Comparison of ENCODE assay signal across 33 cellular contexts in the genomic region with DNA sequence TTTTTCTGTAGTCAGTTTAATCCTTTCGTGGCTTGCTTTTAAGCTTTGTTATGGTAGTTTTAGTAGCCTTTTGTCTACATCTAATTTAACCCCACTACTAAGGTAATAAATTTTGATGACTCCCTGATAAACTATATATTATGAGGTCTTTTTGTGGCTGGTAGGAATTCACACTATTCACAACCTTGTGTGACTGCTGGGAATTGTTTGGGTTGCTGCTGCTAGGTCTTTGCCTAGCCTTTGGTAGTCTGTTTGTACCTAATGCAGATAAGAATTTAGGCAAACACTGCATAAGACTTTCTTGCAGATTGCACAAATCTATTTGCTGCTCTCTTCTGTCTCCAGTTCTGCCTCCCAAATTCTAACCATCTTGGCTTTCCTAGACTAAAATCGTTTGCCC. TPM values are rescaled to one million over a fixed set of nuclear protein-coding genes. Genes with fewer than 3 reads are reported as not detected.
A peak's percentile ranks its signal among the peaks of the same experiment; 100 is the strongest.
DNase-seq lines count a peak whose midpoint lies in the region; ATAC-seq, FAIRE-seq and TF ChIP-seq lines count a peak whose summit lies in the region.
"Had no signal": no experiment of that assay in that cellular context is flagged by ENCODE, and none has a peak within 500 bp of the region (broad histone marks: within the 10 kb centered on the region; RNA-seq: fewer than 3 reads in every experiment).

No MANE protein-coding gene starts in this region.

- no peak for FAIRE-seq in HepG2 (lab: Jason Lieb, UNC)
- FAIRE-seq: frontal cortex had no signal

- no peak overlapping the region for H3K4me2 ChIP-seq in HepG2 (ENCODE audit: low read depth, low read length)
- H3K4me2 ChIP-seq: PC-9 had no signal

- DNase-seq in right lobe of liver (no peak), HepG2 (ENCODE audit: low spot score) (no peak), M059J (ENCODE audit: low read depth) (peak; percentile 71), iris pigment epithelial cell (ENCODE audit: low read depth) (peak; percentile 69), GM20000 (ENCODE audit: low spot score) (no peak), 8988T (no peak)
- DNase-seq: activated CD4-positive, alpha-beta T cell treated with anti-CD3 and anti-CD28 coated beads, Interleukin-2, amount 50 U/mL, for 1 hour; activated naive CD4-positive, alpha-beta T cell treated with Interleukin-2 at 50 U/mL for 16 hours; activated T-cell treated with anti-CD3 and anti-CD28 coated beads, Interleukin-2, amount 50 U/mL, for 48 hours; adrenal gland; Calu3; colonic mucosa; DMS79 treated with DMSO at 0.1 percent for 48 hours; effector memory CD4-positive, alpha-beta T cell; left cardiac atrium; NCI-H1092; NCI-H187; NCI-H524 treated with DMSO at 0.1 percent for 48 hours; NK-92 treated with Interleukin-12 subunit alpha and Interleukin-12 subunit beta, amount 100 ng/mL, for 24 hours; PC-9; psoas muscle; SHP77; stimulated activated naive CD8-positive, alpha-beta T cell treated with anti-CD3 and anti-CD28 coated beads, Interleukin-15, amount 100 ng/mL, for 72 hours; SW 1271; T1000; WERI-Rb-1 had no signal

- no peak overlapping the region for H2AFZ ChIP-seq in HepG2 (ENCODE audit: low read length)
- H2AFZ ChIP-seq: PC-9 had no signal

- H3K27me3 ChIP-seq in right lobe of liver (no peaks in the 10 kb centered on the region), HepG2 (ENCODE audit: control insufficient read depth in 1 of 2, insufficient read depth in 2 of 2, low read length in 2 of 2) (no peaks in the 10 kb centered on the region)
- H3K27me3 ChIP-seq: adrenal gland; BLaER1 treated with 17β-estradiol and CSF1 and Interleukin-3, amounts not matched to agents 10 nM and 100 nM; breast epithelium; colonic mucosa; neutrophil; tibial nerve had no signal

- H3K79me2 ChIP-seq in HepG2 (ENCODE audit: insufficient read depth, low read length) = peaks cover 12% of the 10 kb centered on the region

- TF ChIP-seq CTCF in right lobe of liver (IDR thresholded peaks at IDR 0.05) (no peak), HepG2 (CRISPR knock-in tag; IDR thresholded peaks at IDR 0.05) (no peak), GM20000 (IDR thresholded peaks at IDR 0.05; ENCODE audit: extremely low read depth, missing control alignments) (no peak)

- POLR2A ChIA-PET in HepG2 (lab: Yijun Ruan, JAX) = no interaction called here

- intact Hi-C loops in right lobe of liver (cut with DNase I) (no loop called here), HepG2 (cut with micrococcal nuclease; ENCODE audit: unreplicated experiment) (no loop called here)

- CTCF ChIA-PET in HepG2 (lab: Yijun Ruan, JAX; ENCODE audit: low intra/inter-chr PET ratio, low total read pairs) = no interaction called here

- peaks cover 0 to 27% (median 6%) of the 10 kb centered on the region in 4 donors for H3K4me1 ChIP-seq in right lobe of liver
- peaks cover 18% of the 10 kb centered on the region for H3K4me1 ChIP-seq in HepG2 (ENCODE audit: insufficient read depth, low read length)
- H3K4me1 ChIP-seq: breast epithelium, colonic mucosa had no signal

- no peaks in the 10 kb centered on the region for H4K20me1 ChIP-seq in HepG2 (ENCODE audit: insufficient read depth, low read length)

- TF ChIP-seq EP300 in HepG2 (IDR thresholded peaks at IDR 0.05; ENCODE audit: low read depth in 2 of 2, low read length in 2 of 2) = no peak
- no peak for TF ChIP-seq EP300 in HepG2 (CRISPR knock-in tag; IDR thresholded peaks at IDR 0.05; ENCODE audit: borderline replicate concordance)

- no peaks in the 10 kb centered on the region for H3K9me3 ChIP-seq in right lobe of liver
- H3K9me3 ChIP-seq in HepG2 (ENCODE audit: low read length) = no peaks in the 10 kb centered on the region
- H3K9me3 ChIP-seq: adrenal gland, breast epithelium, colonic mucosa, neutrophil, psoas muscle, tibial nerve had no signal

- BruUV-seq in HepG2 (replicated peaks; lab: Mats Ljungman, UMichigan) = no TSS peak

- no peak overlapping the region for H3K9ac ChIP-seq in HepG2 (ENCODE audit: insufficient read depth, low read depth, low read length)
- H3K9ac ChIP-seq: BLaER1 treated with 17β-estradiol and CSF1 and Interleukin-3, amounts not matched to agents 10 nM and 100 nM had no signal

- H3K4me3 ChIP-seq in right lobe of liver = no peak overlapping the region
- H3K4me3 ChIP-seq in HepG2 (replicated peaks in 1 of 3; ENCODE audit: insufficient read depth in 1 of 3, low read depth in 2 of 3, low read length in 3 of 3) = no peak overlapping the region
- H3K4me3 ChIP-seq: adrenal gland; BLaER1 treated with 17β-estradiol and CSF1 and Interleukin-3, amounts not matched to agents 10 nM and 100 nM; breast epithelium; colonic mucosa; PC-9; psoas muscle; tibial nerve had no signal

- TF ChIP-seq POLR2A in right lobe of liver (IDR thresholded peaks at IDR 0.05) (no peak), HepG2 (IDR thresholded peaks at IDR 0.05; ENCODE audit: insufficient read depth in 1 of 2, low read depth in 2 of 2, low read length in 2 of 2) (no peak)

- WGBS in right lobe of liver (ENCODE audit: insufficient coverage, low coverage, low lambda C conversion rate, missing lambda C conversion rate) = 41% methylated on average over 2 of the region's 2 CpGs
- 86% methylated on average over 2 of the region's 2 CpGs for WGBS in HepG2 (ENCODE audit: low lambda C conversion rate)

- in situ Hi-C loops in HepG2 (cut with HindIII; ENCODE audit: extremely low pct_ligation_motif_present, low pct_unique_long_range_greater_than_20kb) = no loop called here

- TF ChIP-seq RAD21 in HepG2 (CRISPR knock-in tag; IDR thresholded peaks at IDR 0.05) = no peak

- no peaks in the 10 kb centered on the region for H3K36me3 ChIP-seq in right lobe of liver
- H3K36me3 ChIP-seq in HepG2 (replicated peaks in 1 of 2; ENCODE audit: control insufficient read depth in 1 of 2, insufficient read depth in 2 of 2, low read length in 2 of 2) = no peaks in the 10 kb centered on the region
- H3K36me3 ChIP-seq: adrenal gland, breast epithelium, colonic mucosa, neutrophil, WERI-Rb-1 had no signal

- peak; percentile 76 to 80 (median 78) for ATAC-seq in right lobe of liver
- ATAC-seq in HepG2 = no peak
- ATAC-seq in HG03139 (IDR thresholded peaks at IDR 0.05; ENCODE audit: unreplicated experiment) = no peak
- no peak for ATAC-seq in HG02852 (IDR thresholded peaks at IDR 0.05; ENCODE audit: unreplicated experiment)
- ATAC-seq: stimulated activated naive CD8-positive, alpha-beta T cell treated with anti-CD3 and anti-CD28 coated beads, Interleukin-15, amount 100 ng/mL, for 72 hours had no signal

- H3K27ac ChIP-seq in right lobe of liver (no peak overlapping the region), HepG2 (ENCODE audit: extremely low read length, insufficient read depth, low read length) (no peak overlapping the region)
- H3K27ac ChIP-seq: adrenal gland; BLaER1 treated with 17β-estradiol and CSF1 and Interleukin-3, amounts not matched to agents 10 nM and 100 nM; breast epithelium; colonic mucosa; neutrophil; PC-9; psoas muscle; tibial nerve; WERI-Rb-1 had no signal

RNA-seq across cellular contexts. Expression of a gene that starts 58.3 kb away (rescaled TPM):
- 10 to 100 TPM; 16.0 to 28.6 (median 22.2) TPM for total RNA-seq in right lobe of liver
- 25.5 and 44.4 TPM in 2 replicates for total RNA-seq in HepG2 (2016; rRNA removed; fragmentation: Illumina TruSeq; extraction: Trizol)
- total RNA-seq in HepG2 (2016; cell fraction: cytosol; rRNA removed; fragmentation: Illumina TruSeq; extraction: Trizol; ENCODE audit: low read depth) = 33.4 and 34.4 TPM in 2 replicates
- total RNA-seq in HepG2 (2016; cell fraction: insoluble cytoplasmic fraction; rRNA removed; fragmentation: Illumina TruSeq; extraction: Trizol) = 24.6 and 39.6 TPM in 2 replicates
- total RNA-seq in HepG2 (2016; cell fraction: membrane; rRNA removed; fragmentation: Illumina TruSeq; extraction: Trizol) = 39.5 and 52.4 TPM in 2 replicates
- 23.1 and 27.2 TPM in 2 replicates for total RNA-seq in HepG2 (2016; cell fraction: nucleus; rRNA removed; fragmentation: Illumina TruSeq; extraction: Trizol)
- 8.0 and 8.6 TPM in 2 replicates for polyA plus RNA-seq in HepG2 (2011; rRNA removed)
- 3.7 and 6.8 TPM in 2 replicates for polyA plus RNA-seq in HepG2 (2011; cell fraction: cytosol; rRNA removed)
- polyA plus RNA-seq in HepG2 (2011; cell fraction: nucleus; rRNA removed) = 2.9 and 3.6 TPM in 2 replicates
- 11.5 and 12.7 TPM in 2 replicates for polyA plus RNA-seq in HepG2 (2012)
- 2.5 and 2.6 TPM in 2 replicates for polyA plus RNA-seq in HepG2 (2016; cell fraction: cytosol; fragmentation: Illumina TruSeq; extraction: Trizol; ENCODE audit: low read depth)
- polyA plus RNA-seq in HepG2 (2016; cell fraction: insoluble cytoplasmic fraction; fragmentation: Illumina TruSeq; extraction: Trizol; ENCODE audit: low read depth) = 27.0 and 31.6 TPM in 2 replicates
- polyA plus RNA-seq in HepG2 (2016; cell fraction: membrane; fragmentation: Illumina TruSeq; extraction: Trizol; ENCODE audit: low read depth) = 10.5 and 11.0 TPM in 2 replicates
- polyA plus RNA-seq in HepG2 (2016; cell fraction: nucleus; fragmentation: Illumina TruSeq; extraction: Trizol; ENCODE audit: insufficient read depth, low read depth) = 13.1 and 13.4 TPM in 2 replicates
- 8.5 and 16.0 TPM in 2 replicates for polyA minus RNA-seq in HepG2 (2011; rRNA and poly(A)+ RNA removed; ENCODE audit: low replicate concordance)
- 17.3 and 24.5 TPM in 2 replicates for polyA minus RNA-seq in HepG2 (2011; cell fraction: cytosol; rRNA and poly(A)+ RNA removed)
- polyA minus RNA-seq in HepG2 (2011; cell fraction: nucleus; rRNA and poly(A)+ RNA removed) = 56.1 and 58.2 TPM in 2 replicates
- total RNA-seq in M059J (2014; rRNA removed; shearing (Covaris generic)) = 23.2 and 24.6 TPM in 2 replicates

RNA-seq across cellular contexts. Expression of a gene that starts 58.7 kb away (rescaled TPM):
- total RNA-seq in right lobe of liver (10 to 100 TPM in 5 of 6 experiments, 1 to 10 TPM in 1; 9.4 to 15.7 (median 11.5) TPM), HepG2 (2016; rRNA removed; fragmentation: Illumina TruSeq; extraction: Trizol) (24.1 and 28.9 TPM in 2 replicates)
- 17.3 and 20.0 TPM in 2 replicates for total RNA-seq in HepG2 (2016; cell fraction: cytosol; rRNA removed; fragmentation: Illumina TruSeq; extraction: Trizol; ENCODE audit: low read depth)
- total RNA-seq in HepG2 (2016; cell fraction: insoluble cytoplasmic fraction; rRNA removed; fragmentation: Illumina TruSeq; extraction: Trizol) = 19.7 and 29.5 TPM in 2 replicates
- total RNA-seq in HepG2 (2016; cell fraction: membrane; rRNA removed; fragmentation: Illumina TruSeq; extraction: Trizol) = 32.7 and 33.9 TPM in 2 replicates
- total RNA-seq in HepG2 (2016; cell fraction: nucleus; rRNA removed; fragmentation: Illumina TruSeq; extraction: Trizol) = 16.5 and 17.2 TPM in 2 replicates
- polyA plus RNA-seq in HepG2 (2011; rRNA removed) = 12.2 and 18.3 TPM in 2 replicates
- polyA plus RNA-seq in HepG2 (2011; cell fraction: cytosol; rRNA removed) = 5.5 and 7.5 TPM in 2 replicates
- 12.1 and 13.9 TPM in 2 replicates for polyA plus RNA-seq in HepG2 (2011; cell fraction: nucleus; rRNA removed)
- polyA plus RNA-seq in HepG2 (2012) = 19.6 and 27.5 TPM in 2 replicates
- polyA plus RNA-seq in HepG2 (2016; cell fraction: cytosol; fragmentation: Illumina TruSeq; extraction: Trizol; ENCODE audit: low read depth) = 21.3 and 22.3 TPM in 2 replicates
- 30.5 and 34.8 TPM in 2 replicates for polyA plus RNA-seq in HepG2 (2016; cell fraction: insoluble cytoplasmic fraction; fragmentation: Illumina TruSeq; extraction: Trizol; ENCODE audit: low read depth)
- polyA plus RNA-seq in HepG2 (2016; cell fraction: membrane; fragmentation: Illumina TruSeq; extraction: Trizol; ENCODE audit: low read depth) = 27.9 and 29.7 TPM in 2 replicates
- polyA plus RNA-seq in HepG2 (2016; cell fraction: nucleus; fragmentation: Illumina TruSeq; extraction: Trizol; ENCODE audit: insufficient read depth, low read depth) = 21.6 and 32.5 TPM in 2 replicates
- 3.9 and 7.4 TPM in 2 replicates for polyA minus RNA-seq in HepG2 (2011; rRNA and poly(A)+ RNA removed; ENCODE audit: low replicate concordance)
- polyA minus RNA-seq in HepG2 (2011; cell fraction: cytosol; rRNA and poly(A)+ RNA removed) = 6.7 and 7.0 TPM in 2 replicates
- 30.1 and 40.0 TPM in 2 replicates for polyA minus RNA-seq in HepG2 (2011; cell fraction: nucleus; rRNA and poly(A)+ RNA removed)
- 32.1 and 36.2 TPM in 2 replicates for total RNA-seq in M059J (2014; rRNA removed; shearing (Covaris generic))

Comparison
In these comparisons a context has a peak if more than half of its experiments do, and no peak if none do; other contexts are left out.
1. ATAC-seq: peak in right lobe of liver (4 of 4); none in HepG2 (single experiment), HG03139 (single experiment) and HG02852 (single experiment).
2. DNase-seq: peak in M059J (single experiment) and iris pigment epithelial cell (single experiment); none in right lobe of liver (0 of 3), HepG2 (single experiment), GM20000 (single experiment) and 8988T (single experiment).